ENCODE assay signal across 10 cellular contexts in genomic region chr18:76977108-76977621, GRCh38.
DNase-seq lines count a peak whose midpoint lies in the region; ATAC-seq and TF ChIP-seq lines count a peak whose summit lies in the region.
"Had no signal": no experiment of that assay in that cellular context is flagged by ENCODE, and none has a peak within 500 bp of the region (broad histone marks: within the 10 kb centered on the region; RNA-seq: fewer than 3 reads in every experiment).

No MANE protein-coding gene starts in this region.

- H3K4me3 Mint-ChIP-seq in activated CD8-positive, alpha-beta memory T cell treated with anti-CD3 and anti-CD28 coated beads, Interleukin-2, amount 10 ng/mL, durations not matched to agents 7 days and 5 days = no peak overlapping the region
- H3K4me3 Mint-ChIP-seq in type B pancreatic cell = no peak overlapping the region

- H3K27ac Mint-ChIP-seq in activated CD8-positive, alpha-beta memory T cell treated with anti-CD3 and anti-CD28 coated beads, Interleukin-2, amount 10 ng/mL, durations not matched to agents 7 days and 5 days = no peak overlapping the region
- no peak overlapping the region for H3K27ac Mint-ChIP-seq in type B pancreatic cell

- H3K9me3 Mint-ChIP-seq in activated CD8-positive, alpha-beta memory T cell treated with anti-CD3 and anti-CD28 coated beads, Interleukin-2, amount 10 ng/mL, durations not matched to agents 7 days and 5 days (ENCODE audit: low read depth) = no peaks in the 10 kb centered on the region
- H3K9me3 Mint-ChIP-seq in type B pancreatic cell = no peaks in the 10 kb centered on the region

- ATAC-seq in activated CD8-positive, alpha-beta memory T cell treated with anti-CD3 and anti-CD28 coated beads, Interleukin-2, amount 10 ng/mL, durations not matched to agents 7 days and 5 days = no peak
- ATAC-seq: HepG2 had no signal

- DNase-seq in NCI-H748 (lab: John Stamatoyannopoulos, UW; ENCODE audit: unreplicated experiment) (peak; percentile 42), NCI-H748 treated with DMSO at 0.1 percent for 48 hours (lab: John Stamatoyannopoulos, UW) (no peak), left kidney (ENCODE audit: low read depth, low spot score) (peak; percentile 36), type B pancreatic cell (ENCODE audit: extremely low spot score, unreplicated experiment) (peak; percentile 53), AG08396 (ENCODE audit: low spot score) (no peak), HT-29 (ENCODE audit: low spot score) (no peak), T-helper 2 cell (no peak)
- DNase-seq in activated CD8-positive, alpha-beta memory T cell treated with anti-CD3 and anti-CD28 coated beads, Interleukin-2, amount 10 ng/mL, durations not matched to agents 7 days and 5 days = peak; percentile 33
- DNase-seq: stimulated activated CD4-positive, alpha-beta T cell treated with anti-CD3 and anti-CD28 coated beads, Interleukin-2, amount 100 ng/mL, for 48 hours had no signal

- no peaks in the 10 kb centered on the region for H3K36me3 Mint-ChIP-seq in activated CD8-positive, alpha-beta memory T cell treated with anti-CD3 and anti-CD28 coated beads, Interleukin-2, amount 10 ng/mL, durations not matched to agents 7 days and 5 days
- peaks cover 10% of the 10 kb centered on the region for H3K36me3 Mint-ChIP-seq in type B pancreatic cell

- no peaks in the 10 kb centered on the region for H3K4me1 Mint-ChIP-seq in activated CD8-positive, alpha-beta memory T cell treated with anti-CD3 and anti-CD28 coated beads, Interleukin-2, amount 10 ng/mL, durations not matched to agents 7 days and 5 days
- peaks cover 31% of the 10 kb centered on the region for H3K4me1 Mint-ChIP-seq in type B pancreatic cell (ENCODE audit: unreplicated experiment)

- TF ChIP-seq CTCF in type B pancreatic cell (conservative IDR thresholded peaks at IDR 0.05) = no peak

- CTCF ChIA-PET in activated CD8-positive, alpha-beta memory T cell treated with anti-CD3 and anti-CD28 coated beads, Interleukin-2, amount 10 ng/mL, durations not matched to agents 7 days and 5 days (lab: Charles Lee) = no interaction called here

- H3K27me3 Mint-ChIP-seq in activated CD8-positive, alpha-beta memory T cell treated with anti-CD3 and anti-CD28 coated beads, Interleukin-2, amount 10 ng/mL, durations not matched to agents 7 days and 5 days = no peaks in the 10 kb centered on the region
- no peaks in the 10 kb centered on the region for H3K27me3 Mint-ChIP-seq in type B pancreatic cell

Comparison
In these comparisons a context has a peak if more than half of its experiments do, and no peak if none do; other contexts are left out.
1. DNase-seq: peak in NCI-H748 (single experiment), activated CD8-positive, alpha-beta memory T cell treated with anti-CD3 and anti-CD28 coated beads, Interleukin-2, amount 10 ng/mL, durations not matched to agents 7 days and 5 days (single experiment), left kidney (single experiment) and type B pancreatic cell (single experiment); none in NCI-H748 treated with DMSO at 0.1 percent for 48 hours (single experiment), AG08396 (single experiment), HT-29 (single experiment) and T-helper 2 cell (0 of 5).